Comparison of ENCODE assay signal across 8 cellular contexts in genomic region chrX:154123241-154124219, GRCh38. TPM values are rescaled to one million over a fixed set of nuclear protein-coding genes. Genes with fewer than 3 reads are reported as not detected.
A peak's percentile ranks its signal among the peaks of the same experiment; 100 is the strongest.
DNase-seq lines count a peak whose midpoint lies in the region; ATAC-seq and TF ChIP-seq lines count a peak whose summit lies in the region.

No MANE protein-coding gene starts in this region.

- WGBS in hepatocyte (ENCODE audit: low lambda C conversion rate, missing lambda C conversion rate): 84% methylated on average over 22 of the region's 22 CpGs
- 75 to 90% methylated on average over 15 to 19 of the region's 22 CpGs for WGBS in GM23248 (ENCODE audit: low coverage in 1 of 2, low lambda C conversion rate in 2 of 2, missing lambda C conversion rate in 2 of 2), 2 experiments

- intact Hi-C loops in activated B cell treated with CpG ODN at 0.5 μM for 24 hours (cut with micrococcal nuclease): no loop called here

- peak overlapping the region; percentile 56 for H3K27ac Mint-ChIP-seq in activated B cell treated with CpG ODN at 0.5 μM for 24 hours

- H3K36me3 Mint-ChIP-seq in activated B cell treated with CpG ODN at 0.5 μM for 24 hours (ENCODE audit: low read depth): no peaks in the 10 kb centered on the region

- H3K36me3 ChIP-seq in BLaER1: no peaks in the 10 kb centered on the region
- no peaks in the 10 kb centered on the region for H3K36me3 ChIP-seq in hepatocyte (replicated peaks; ENCODE audit: insufficient read depth, low read depth)
- no peaks in the 10 kb centered on the region for H3K36me3 ChIP-seq in GM23248 (ENCODE audit: low read depth)

- H3K4me3 ChIP-seq in BLaER1 (no peak overlapping the region), hepatocyte (no peak overlapping the region), GM23248 (no peak overlapping the region)

- H3K9me3 Mint-ChIP-seq in activated B cell treated with CpG ODN at 0.5 μM for 24 hours: no peaks in the 10 kb centered on the region

- in situ Hi-C loops in GM23248 (cut with MboI): no loop called here
- in situ Hi-C loops in ACHN (cut with HindIII; ENCODE audit: low pct_ligation_motif_present, low pct_unique_long_range_greater_than_20kb, low sequenced_read_pairs): no loop called here

- H3K4me1 ChIP-seq in BLaER1 (peaks cover 46% of the 10 kb centered on the region), hepatocyte (ENCODE audit: insufficient read depth) (no peaks in the 10 kb centered on the region), GM23248 (ENCODE audit: insufficient read depth) (no peaks in the 10 kb centered on the region)

- H3K9me2 ChIP-seq in hepatocyte (replicated peaks; ENCODE audit: insufficient read depth): no peaks in the 10 kb centered on the region
- no peaks in the 10 kb centered on the region for H3K9me2 ChIP-seq in GM23248 (ENCODE audit: insufficient read depth)

- H3K79me2 ChIP-seq in hepatocyte: no peaks in the 10 kb centered on the region
- H3K79me2 ChIP-seq in GM23248 (ENCODE audit: insufficient read depth): no peaks in the 10 kb centered on the region

- H3K27me3 Mint-ChIP-seq in activated B cell treated with CpG ODN at 0.5 μM for 24 hours: no peaks in the 10 kb centered on the region

- CTCF ChIA-PET in activated B cell treated with CpG ODN at 0.5 μM for 24 hours (lab: Charles Lee): interaction anchor here (1.6 kb wide), 1 partner anchor 12 kb away, joined by 6 read pairs; no protein-coding TSS in a partner anchor

- H3K27ac ChIP-seq in BLaER1: peak overlapping the region; percentile 60
- no peak overlapping the region for H3K27ac ChIP-seq in hepatocyte
- no peak overlapping the region for H3K27ac ChIP-seq in GM23248

- POLR2A ChIA-PET in activated B cell treated with CpG ODN at 0.5 μM for 24 hours (lab: Charles Lee): interaction anchor here (0.7 to 1.5 kb wide), 3 partner anchors 10 to 248 kb away, joined by 3 to 4 read pairs (median 4); no protein-coding TSS in a partner anchor

- TF ChIP-seq CTCF in activated B cell treated with CpG ODN at 0.5 μM for 24 hours (IDR thresholded peaks at IDR 0.05): no peak
- no peak for TF ChIP-seq CTCF in hepatocyte (IDR thresholded peaks at IDR 0.05; ENCODE audit: poor library complexity)

- peaks cover 21% of the 10 kb centered on the region for H3K9me3 ChIP-seq in BLaER1
- no peaks in the 10 kb centered on the region for H3K9me3 ChIP-seq in hepatocyte (ENCODE audit: low read depth)
- H3K9me3 ChIP-seq in GM23248 (ENCODE audit: low read depth): no peaks in the 10 kb centered on the region

- H3K9ac ChIP-seq in BLaER1 (no peak overlapping the region; the same call in 1 of the 2 replicates), GM23248 (no peak overlapping the region)

- H3K4me1 Mint-ChIP-seq in activated B cell treated with CpG ODN at 0.5 μM for 24 hours: peaks cover 20% of the 10 kb centered on the region

- H3F3A ChIP-seq in GM23248 (ENCODE audit: insufficient read depth): no peaks in the 10 kb centered on the region

- DNase-seq in HUDEP-2 (lab: John Stamatoyannopoulos, UW; ENCODE audit: unreplicated experiment in 76 of 76): peak in 58 of 76 experiments; percentile 0 to 66 (median 26)
- no peak for DNase-seq in activated B cell treated with CpG ODN at 0.5 μM for 24 hours
- DNase-seq in hepatocyte (ENCODE audit: low spot score): peak; percentile 26
- DNase-seq in GM23248: no peak
- DNase-seq in ACHN: no peak
- DNase-seq in superior temporal gyrus (ENCODE audit: extremely low spot score): no peak

- H3K4me2 ChIP-seq in BLaER1 (peak overlapping the region; percentile 61), hepatocyte (no peak overlapping the region), GM23248 (ENCODE audit: unreplicated experiment) (no peak overlapping the region)

- ATAC-seq in activated B cell treated with CpG ODN at 0.5 μM for 24 hours (ENCODE audit: low read depth) (peak; percentile 64), GM21528 (IDR thresholded peaks at IDR 0.05; ENCODE audit: low FRiP score, unreplicated experiment) (no peak)

- no peak overlapping the region for H3K4me3 Mint-ChIP-seq in activated B cell treated with CpG ODN at 0.5 μM for 24 hours

- H2AFZ ChIP-seq in hepatocyte: no peak overlapping the region
- H2AFZ ChIP-seq in GM23248: no peak overlapping the region

- peaks cover 67% of the 10 kb centered on the region for H3K27me3 ChIP-seq in BLaER1
- no peaks in the 10 kb centered on the region for H3K27me3 ChIP-seq in hepatocyte
- H3K27me3 ChIP-seq in GM23248 (replicated peaks; ENCODE audit: insufficient read depth): no peaks in the 10 kb centered on the region

- H4K20me1 ChIP-seq in BLaER1 (no peaks in the 10 kb centered on the region; the same call in 1 of the 2 replicates), hepatocyte (ENCODE audit: insufficient read depth, poor library complexity, severe bottlenecking) (no peaks in the 10 kb centered on the region), GM23248 (ENCODE audit: insufficient read depth) (no peaks in the 10 kb centered on the region)

RNA-seq across cellular contexts. Expression of gene OPN1LW, which starts 20.5 kb away (rescaled TPM):
- total RNA-seq in activated B cell treated with CpG ODN at 0.5 μM for 24 hours (not detected in 2 replicates), hepatocyte (not detected in 2 replicates)
- polyA plus RNA-seq in hepatocyte (not detected in 2 replicates), GM23248 (2016; fragmentation: Nextera tagmentation; extraction: Ambion mirVana) (not detected in 2 replicates)
- not detected in 2 replicates for total RNA-seq in GM23248 (2014; rRNA removed; shearing (Covaris generic))

RNA-seq across cellular contexts. Expression of gene MECP2, which starts 26.0 kb away (rescaled TPM):
- total RNA-seq in activated B cell treated with CpG ODN at 0.5 μM for 24 hours: 56.8 and 69.0 TPM in 2 replicates
- total RNA-seq in hepatocyte: 18.1 and 18.3 TPM in 2 replicates
- polyA plus RNA-seq in hepatocyte: 19.4 and 21.1 TPM in 2 replicates
- total RNA-seq in GM23248 (2014; rRNA removed; shearing (Covaris generic)): 16.5 and 16.7 TPM in 2 replicates
- polyA plus RNA-seq in GM23248 (2016; fragmentation: Nextera tagmentation; extraction: Ambion mirVana): 10.3 and 13.0 TPM in 2 replicates

RNA-seq across cellular contexts. Expression of gene OPN1MW, which starts 58.9 kb away (rescaled TPM):
- not detected in 2 replicates for total RNA-seq in activated B cell treated with CpG ODN at 0.5 μM for 24 hours
- total RNA-seq in hepatocyte: not detected in 2 replicates
- not detected in 2 replicates for polyA plus RNA-seq in hepatocyte
- not detected in 2 replicates for total RNA-seq in GM23248 (2014; rRNA removed; shearing (Covaris generic))
- polyA plus RNA-seq in GM23248 (2016; fragmentation: Nextera tagmentation; extraction: Ambion mirVana): not detected in 2 replicates

Comparison
In these comparisons a context has a peak if more than half of its experiments do, and no peak if none do; other contexts are left out.
1. DNase-seq: peak in HUDEP-2 (58 of 76) and hepatocyte (single experiment); none in activated B cell treated with CpG ODN at 0.5 μM for 24 hours (single experiment), GM23248 (single experiment), ACHN (single experiment) and superior temporal gyrus (single experiment).